In the genomic region with DNA sequence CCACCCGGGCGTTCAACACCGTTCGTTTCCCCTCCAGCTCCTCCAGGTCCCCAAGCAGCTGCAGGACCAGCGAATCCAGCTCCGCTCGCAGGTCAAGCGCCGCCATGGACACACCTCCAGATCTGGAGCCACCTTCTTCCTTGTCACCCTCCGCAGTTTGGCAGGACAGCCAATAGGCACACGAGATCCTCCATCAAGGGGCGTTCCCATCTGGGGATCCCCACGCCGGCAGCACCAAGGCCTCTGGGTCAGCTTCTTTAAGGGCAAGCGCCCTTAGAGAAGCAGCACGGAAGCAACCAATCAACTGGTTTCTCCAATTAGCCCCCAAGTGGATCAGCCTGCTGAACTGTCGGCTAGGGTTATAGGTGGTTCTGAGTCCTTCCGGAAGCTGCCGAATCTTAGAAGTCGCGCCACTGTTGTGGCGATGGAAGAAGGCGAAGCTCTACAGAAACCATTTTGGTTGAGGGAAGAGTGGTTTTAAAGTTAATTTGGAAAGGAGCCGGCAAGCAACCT, we compare ENCODE assay signal across 8 cellular contexts.
DNase-seq lines count a peak whose midpoint lies in the region; ATAC-seq and TF ChIP-seq lines count a peak whose summit lies in the region.

No MANE protein-coding gene starts in this region.

- TF ChIP-seq CTCF in AG09319 (IDR thresholded peaks at IDR 0.05; ENCODE audit: low read depth, low read length) = no peak

- ATAC-seq in GM19025 (IDR thresholded peaks at IDR 0.05; ENCODE audit: low read depth, unreplicated experiment) (peak; percentile 71), HG03280 (IDR thresholded peaks at IDR 0.05; ENCODE audit: unreplicated experiment) (peak; percentile 78)

- DNase-seq in AG09319 (ENCODE audit: extremely low read depth, low read depth) (peak; percentile 76), NCI-H345 (lab: John Stamatoyannopoulos, UW) (peak; percentile 96), iris pigment epithelial cell (ENCODE audit: low read depth) (peak; percentile 97)
- DNase-seq in activated CD4-positive, CD25-positive, alpha-beta regulatory T cell (lab: John Stamatoyannopoulos, UW) = peak; percentile 68 to 77 (median 72)
- peak; percentile 90 for DNase-seq in central memory CD4-positive, alpha-beta T cell
- peak; percentile 76 for DNase-seq in stimulated activated CD4-positive, alpha-beta T cell treated with anti-CD3 and anti-CD28 coated beads, Interleukin-12 subunit alpha, Interleukin-12 subunit beta, amount 100 ng/mL, for 4 hours

Comparison
In these comparisons a context has a peak if more than half of its experiments do, and no peak if none do; other contexts are left out.
1. Peak in every context shown above with its lines: DNase-seq and ATAC-seq.